In the genomic region with DNA sequence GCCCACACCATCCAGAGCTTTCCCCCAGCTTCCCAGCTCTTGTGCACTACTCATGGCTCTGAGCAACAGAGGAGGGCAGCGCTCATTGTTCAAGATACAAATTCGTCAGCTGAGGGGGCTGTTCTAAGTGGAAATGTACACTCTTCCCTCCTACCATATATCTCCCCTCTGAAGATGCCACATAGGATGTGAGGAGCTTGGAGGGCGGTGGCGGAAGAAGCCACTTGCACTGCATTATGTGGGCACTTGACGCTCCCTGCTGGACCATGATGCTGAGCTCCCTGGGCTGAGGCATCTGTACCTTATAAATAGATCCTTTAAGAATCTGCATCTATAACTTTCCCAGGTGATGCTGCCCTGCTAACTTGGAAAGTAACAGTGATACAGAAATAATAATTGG, we compare ENCODE assay signal across 16 cellular contexts.
"Had no signal": no experiment of that assay in that cellular context is flagged by ENCODE, and none has a peak within 500 bp of the region (broad histone marks: within the 10 kb centered on the region; RNA-seq: fewer than 3 reads in every experiment).

No MANE protein-coding gene starts in this region.

- DNase-seq: activated CD4-positive, alpha-beta T cell treated with anti-CD3 and anti-CD28 coated beads, Interleukin-2, amount 10 ng/mL, durations not matched to agents 7 days and 5 days; activated CD8-positive, alpha-beta memory T cell treated with anti-CD3 and anti-CD28 coated beads for 24 hours; activated naive CD4-positive, alpha-beta T cell treated with Interleukin-2 at 50 U/mL for 16 hours; cerebellar nuclear complex; dermis blood vessel endothelial cell; glutamatergic neuron; immature natural killer cell; left cardiac atrium; pancreas; retina; stimulated activated CD4-positive, alpha-beta T cell treated with anti-CD3 and anti-CD28 coated beads, Interleukin-15, amount 100 ng/mL, for 24 hours; stimulated activated CD4-positive, alpha-beta T cell treated with anti-CD3 and anti-CD28 coated beads, Interleukin-4, amount 100 ng/mL, for 24 hours; T-cell; thyroid gland had no signal

- H3K4me3 Mint-ChIP-seq: activated CD4-positive, alpha-beta T cell treated with anti-CD3 and anti-CD28 coated beads, Interleukin-2, amount 10 ng/mL, durations not matched to agents 7 days and 5 days; immature natural killer cell; neural crest cell; T-cell had no signal

- H3K4me1 Mint-ChIP-seq: activated CD4-positive, alpha-beta T cell treated with anti-CD3 and anti-CD28 coated beads, Interleukin-2, amount 10 ng/mL, durations not matched to agents 7 days and 5 days; immature natural killer cell; T-cell had no signal

- H3K27ac ChIP-seq: brain microvascular endothelial cell, pancreas had no signal

- H3K27me3 ChIP-seq: brain microvascular endothelial cell, pancreas, thyroid gland had no signal

- H3K4me1 ChIP-seq: pancreas had no signal

- H3K4me3 ChIP-seq: pancreas, thyroid gland had no signal

- H3K36me3 ChIP-seq: brain microvascular endothelial cell, pancreas, thyroid gland had no signal

- H3K27me3 Mint-ChIP-seq: activated CD4-positive, alpha-beta T cell treated with anti-CD3 and anti-CD28 coated beads, Interleukin-2, amount 10 ng/mL, durations not matched to agents 7 days and 5 days; T-cell had no signal

- H3K9me3 ChIP-seq: pancreas, thyroid gland had no signal

- H3K36me3 Mint-ChIP-seq: immature natural killer cell, T-cell had no signal

- H3K9me3 Mint-ChIP-seq: activated CD4-positive, alpha-beta T cell treated with anti-CD3 and anti-CD28 coated beads, Interleukin-2, amount 10 ng/mL, durations not matched to agents 7 days and 5 days; neural crest cell had no signal

- H3K27ac Mint-ChIP-seq: activated CD4-positive, alpha-beta T cell treated with anti-CD3 and anti-CD28 coated beads, Interleukin-2, amount 10 ng/mL, durations not matched to agents 7 days and 5 days; immature natural killer cell; T-cell had no signal
